In the genomic region with DNA sequence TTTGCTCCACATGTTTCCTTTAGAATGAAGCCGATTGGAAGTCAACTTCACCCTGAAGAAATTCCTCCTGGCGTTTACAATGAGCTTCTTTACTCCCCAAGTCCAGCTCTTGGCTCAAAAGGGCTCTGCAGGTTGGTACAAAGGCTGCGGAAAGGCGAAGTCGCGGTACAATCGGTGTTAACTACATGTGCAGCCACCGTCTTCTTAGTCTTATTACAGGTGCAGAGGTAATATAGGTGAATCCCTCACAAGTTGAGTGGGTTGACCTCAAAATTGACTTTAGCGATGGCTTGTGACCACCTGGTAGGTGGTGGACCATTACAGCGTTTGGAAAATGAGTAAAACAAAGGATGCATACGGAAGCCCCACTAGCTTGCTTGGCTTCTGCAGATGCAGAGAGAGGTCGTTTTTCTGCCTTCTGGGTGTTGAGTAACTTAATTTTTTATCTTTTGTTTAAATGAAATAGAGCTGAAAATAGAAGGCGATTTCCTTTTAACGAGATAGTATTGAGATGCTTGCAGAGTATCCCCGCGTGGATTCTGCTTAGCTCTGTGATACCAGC, we compare ENCODE assay signal across 18 cellular contexts.
A peak's percentile ranks its signal among the peaks of the same experiment; 100 is the strongest.
DNase-seq lines count a peak whose midpoint lies in the region; ATAC-seq and TF ChIP-seq lines count a peak whose summit lies in the region.
"Had no signal": no experiment of that assay in that cellular context is flagged by ENCODE, and none has a peak within 500 bp of the region (broad histone marks: within the 10 kb centered on the region; RNA-seq: fewer than 3 reads in every experiment).

No MANE protein-coding gene starts in this region.

- TF ChIP-seq CTCF in HFF-Myc (IDR thresholded peaks at IDR 0.05; ENCODE audit: low read depth, low read length, missing control alignments): no peak
- TF ChIP-seq CTCF in PC-3 (conservative IDR thresholded peaks at IDR 0.05; ENCODE audit: low read depth, low read length): no peak

- H3K4me3 ChIP-seq in HFF-Myc (replicated peaks; ENCODE audit: low read depth, low read length) (0 out of 2 replicates have a peak overlapping the region, but pooled peaks have one; percentile 2), PC-3 (ENCODE audit: low read length) (peak overlapping the region; percentile 51), iPS-15b (ENCODE audit: low read depth, low read length) (peak overlapping the region; percentile 39)
- H3K4me3 ChIP-seq: skin epidermis had no signal

- no peak overlapping the region; the same call in 1 of the 2 replicates for H2AFZ ChIP-seq in PC-3 (ENCODE audit: low read length)

- no TSS peak for BruUV-seq in PC-3 (replicated peaks; lab: Mats Ljungman, UMichigan)

- DNase-seq in HFF-Myc (ENCODE audit: extremely low read depth, low read depth) (no peak), PC-3 (no peak), retina (peak; percentile 69), NCI-H2171 treated with DMSO at 0.1 percent for 48 hours (lab: John Stamatoyannopoulos, UW) (no peak), iPS-NIHi7 (ENCODE audit: extremely low spot score) (no peak)
- no peak for DNase-seq in activated CD8-positive, alpha-beta memory T cell treated with anti-CD3 and anti-CD28 coated beads for 24 hours
- DNase-seq: activated CD4-positive, CD25-positive, alpha-beta regulatory T cell; activated CD8-positive, alpha-beta memory T cell treated with anti-CD3 and anti-CD28 coated beads, Interleukin-2, amount 10 ng/mL, durations not matched to agents 7 days and 5 days; activated gamma-delta T cell treated with Interleukin-2 at 50 U/mL for 16 hours; foreskin melanocyte; islet precursor cell; NCI-H146; NCI-H2227 treated with DMSO at 0.1 percent for 48 hours; occipital lobe; SHP77 treated with DMSO at 0.1 percent for 48 hours had no signal

- H3K36me3 ChIP-seq in PC-3 (ENCODE audit: low read depth, low read length) (no peaks in the 10 kb centered on the region), iPS-15b (ENCODE audit: control insufficient read depth, insufficient read depth, low read length) (no peaks in the 10 kb centered on the region)

- H3K9ac ChIP-seq in PC-3 (ENCODE audit: low read length) (no peak overlapping the region), iPS-15b (ENCODE audit: low read depth, low read length) (no peak overlapping the region)

- no peaks in the 10 kb centered on the region for H4K20me1 ChIP-seq in PC-3 (ENCODE audit: low read length)

- peak overlapping the region; percentile 74 for H3K4me2 ChIP-seq in PC-3 (ENCODE audit: low read length)

- no peaks in the 10 kb centered on the region for H3K4me1 ChIP-seq in PC-3 (ENCODE audit: insufficient read depth, low read length)
- peaks cover 5% of the 10 kb centered on the region for H3K4me1 ChIP-seq in iPS-15b (ENCODE audit: control insufficient read depth, insufficient read depth, low read length)

- POLR2A ChIA-PET in PC-3 (lab: Charles Lee; ENCODE audit: unreplicated experiment): no interaction called here

- no peak overlapping the region for H3K27ac ChIP-seq in PC-3 (ENCODE audit: low read length)
- H3K27ac ChIP-seq: skin epidermis had no signal

- CTCF ChIA-PET in PC-3 (lab: Charles Lee): no interaction called here

- ATAC-seq in PC-3: no peak
- ATAC-seq: activated CD8-positive, alpha-beta memory T cell treated with anti-CD3 and anti-CD28 coated beads, Interleukin-2, amount 10 ng/mL, durations not matched to agents 7 days and 5 days; HCT116 had no signal

- H3K9me2 ChIP-seq in PC-3 (replicated peaks; ENCODE audit: low read length): no peaks in the 10 kb centered on the region

- intact Hi-C loops in PC-3 (cut with micrococcal nuclease): no loop called here

- no peaks in the 10 kb centered on the region for H3F3A ChIP-seq in PC-3 (ENCODE audit: low read length, unreplicated experiment)

- no peaks in the 10 kb centered on the region for H3K79me2 ChIP-seq in PC-3 (ENCODE audit: low read length)

- H3K9me3 ChIP-seq in PC-3 (ENCODE audit: low read length) (no peaks in the 10 kb centered on the region), iPS-15b (ENCODE audit: control insufficient read depth, insufficient read depth, low read length) (no peaks in the 10 kb centered on the region)

- H3K27me3 ChIP-seq in PC-3 (ENCODE audit: low read length) (peaks cover 31% of the 10 kb centered on the region), iPS-15b (ENCODE audit: control insufficient read depth, insufficient read depth, low read length) (peaks cover 83% of the 10 kb centered on the region)
